ENCODE assay signal across 8 cellular contexts in genomic region chr9:129140397-129141065, GRCh38. TPM values are rescaled to one million over a fixed set of nuclear protein-coding genes. Genes with fewer than 3 reads are reported as not detected.
DNase-seq lines count a peak whose midpoint lies in the region; ATAC-seq, FAIRE-seq and TF ChIP-seq lines count a peak whose summit lies in the region.

No MANE protein-coding gene starts in this region.

- H3K36me3 ChIP-seq in BLaER1 (peaks cover 57% of the 10 kb centered on the region), SJSA1 (peaks cover 54% of the 10 kb centered on the region), HepG2 (replicated peaks in 1 of 2; ENCODE audit: control insufficient read depth in 1 of 2, insufficient read depth in 2 of 2, low read length in 2 of 2) (peaks cover 11 to 52% of the 10 kb centered on the region in 2 experiments), stomach (peaks cover 27 to 59% (median 45%) of the 10 kb centered on the region in 4 donors)

- H3K9me3 ChIP-seq in BLaER1: no peaks in the 10 kb centered on the region
- no peaks in the 10 kb centered on the region for H3K9me3 ChIP-seq in SJSA1 (replicated peaks)
- H3K9me3 ChIP-seq in HepG2 (ENCODE audit: low read length): no peaks in the 10 kb centered on the region
- no peaks in the 10 kb centered on the region for H3K9me3 ChIP-seq in stomach

- H2AFZ ChIP-seq in HepG2 (ENCODE audit: low read length): no peak overlapping the region

- peak overlapping the region; percentile 98 for H3K9ac ChIP-seq in BLaER1
- H3K9ac ChIP-seq in HepG2 (ENCODE audit: insufficient read depth, low read depth, low read length): peak overlapping the region; percentile 96

- TF ChIP-seq CTCF in chondrocyte (IDR thresholded peaks at IDR 0.05): no peak
- TF ChIP-seq CTCF in HepG2 (CRISPR knock-in tag; IDR thresholded peaks at IDR 0.05): no peak
- TF ChIP-seq CTCF in stomach (IDR thresholded peaks at IDR 0.05): no peak

- peak overlapping the region; percentile 56 for H3K4me3 ChIP-seq in BLaER1
- peak overlapping the region; percentile 29 for H3K4me3 ChIP-seq in SJSA1
- peak overlapping the region; percentile 57 to 75 (median 67) for H3K4me3 ChIP-seq in HepG2 (replicated peaks in 1 of 3; ENCODE audit: insufficient read depth in 1 of 3, low read depth in 2 of 3, low read length in 3 of 3)
- H3K4me3 ChIP-seq in stomach: peak overlapping the region; percentile 38 to 46 (median 44)

- H4K20me1 ChIP-seq in BLaER1 (no peaks in the 10 kb centered on the region), HepG2 (ENCODE audit: insufficient read depth, low read length) (no peaks in the 10 kb centered on the region)

- no peaks in the 10 kb centered on the region for H3K9me3 Mint-ChIP-seq in chondrocyte (ENCODE audit: low read depth)

- H3K27ac ChIP-seq in BLaER1: peak overlapping the region; percentile 100
- peak overlapping the region; percentile 99 for H3K27ac ChIP-seq in SJSA1
- H3K27ac ChIP-seq in HepG2 (ENCODE audit: extremely low read length, insufficient read depth, low read length): peak overlapping the region; percentile 98
- peak overlapping the region; percentile 98 to 100 (median 98) for H3K27ac ChIP-seq in stomach

- intact Hi-C loops in HepG2 (cut with micrococcal nuclease; ENCODE audit: unreplicated experiment) (loop anchor here (5.0 kb wide), 1 partner anchor 37 kb away; the partner anchor contains the start of gene IER5L), stomach (cut with DNase I; ENCODE audit: low total_unique reads) (no loop called here)

- FAIRE-seq in HepG2 (lab: Jason Lieb, UNC): no peak

- no peak for TF ChIP-seq RAD21 in HepG2 (CRISPR knock-in tag; IDR thresholded peaks at IDR 0.05)

- peak overlapping the region; percentile 100 for H3K27ac Mint-ChIP-seq in chondrocyte (ENCODE audit: unreplicated experiment)

- TF ChIP-seq EP300 in HepG2 (IDR thresholded peaks at IDR 0.05; ENCODE audit: low read depth in 2 of 2, low read length in 2 of 2): no peak
- TF ChIP-seq EP300 in HepG2 (CRISPR knock-in tag; IDR thresholded peaks at IDR 0.05; ENCODE audit: borderline replicate concordance): no peak
- TF ChIP-seq EP300 in stomach (IDR thresholded peaks at IDR 0.05): no peak

- peaks cover 6% of the 10 kb centered on the region for H3K79me2 ChIP-seq in HepG2 (ENCODE audit: insufficient read depth, low read length)

- no peaks in the 10 kb centered on the region for H3K27me3 Mint-ChIP-seq in chondrocyte (ENCODE audit: low read depth)

- no peaks in the 10 kb centered on the region for H3K27me3 ChIP-seq in BLaER1
- no peaks in the 10 kb centered on the region for H3K27me3 ChIP-seq in SJSA1 (replicated peaks)
- H3K27me3 ChIP-seq in HepG2 (ENCODE audit: control insufficient read depth in 1 of 2, insufficient read depth in 2 of 2, low read length in 2 of 2): no peaks in the 10 kb centered on the region
- no peaks in the 10 kb centered on the region for H3K27me3 ChIP-seq in stomach

- in situ Hi-C loops in HepG2 (cut with HindIII; ENCODE audit: extremely low pct_ligation_motif_present, low pct_unique_long_range_greater_than_20kb): loop anchor here (5.0 kb wide), 2 partner anchors 37 to 482 kb away; partner anchors contain the start of genes C9orf50 and IER5L

- DNase-seq in SJSA1 (ENCODE audit: low read depth in 1 of 2, low spot score in 2 of 2): no peak
- no peak for DNase-seq in chondrocyte (ENCODE audit: low spot score)
- peak; percentile 56 for DNase-seq in HepG2 (ENCODE audit: low spot score)
- peak; percentile 73 for DNase-seq in stomach
- no peak for DNase-seq in NOMO-1 treated with DMSO at 0.1 percent for 48 hours (lab: John Stamatoyannopoulos, UW; ENCODE audit: unreplicated experiment)

- peak overlapping the region; percentile 72 for H3K4me3 Mint-ChIP-seq in chondrocyte (ENCODE audit: unreplicated experiment)

- H3K4me1 ChIP-seq in BLaER1 (peaks cover 68% of the 10 kb centered on the region), SJSA1 (replicated peaks) (peaks cover 64% of the 10 kb centered on the region), HepG2 (ENCODE audit: insufficient read depth, low read length) (peaks cover 56% of the 10 kb centered on the region), stomach (peaks cover 70 to 84% (median 71%) of the 10 kb centered on the region in 4 donors)

- 44% methylated on average over 5 of the region's 8 CpGs for WGBS in HepG2 (ENCODE audit: low lambda C conversion rate)
- 4 to 10% (median 9%) methylated on average over 7 to 8 of the region's 8 CpGs for WGBS in stomach, 5 donors

- peaks cover 80% of the 10 kb centered on the region for H3K4me1 Mint-ChIP-seq in chondrocyte (ENCODE audit: low read depth)

- H3K4me2 ChIP-seq in BLaER1 (peak overlapping the region; percentile 95), HepG2 (ENCODE audit: low read depth, low read length) (peak overlapping the region; percentile 97)

- CTCF ChIA-PET in HepG2 (lab: Yijun Ruan, JAX; ENCODE audit: low intra/inter-chr PET ratio, low total read pairs): interaction anchor here (1.9 to 2.1 kb wide), 2 partner anchors 471 to 484 kb away, joined by 13 to 17 read pairs; no protein-coding TSS in a partner anchor

- H3K36me3 Mint-ChIP-seq in chondrocyte (ENCODE audit: low read depth): peaks cover 7% of the 10 kb centered on the region

- POLR2A ChIA-PET in HepG2 (lab: Yijun Ruan, JAX): interaction anchor here (0.7 to 3.5 kb wide), 32 partner anchors 9 to 485 kb away, joined by 3 to 55 read pairs (median 6); partner anchors contain the start of genes CRAT, IER5L, NTMT1 and PTPA

- BruUV-seq in HepG2 (replicated peaks; lab: Mats Ljungman, UMichigan): TSS peak; percentile 70

- peak; percentile 17 for ATAC-seq in GM18907 (IDR thresholded peaks at IDR 0.05; ENCODE audit: unreplicated experiment)
- peak; percentile 23 for ATAC-seq in HG03442 (IDR thresholded peaks at IDR 0.05; ENCODE audit: unreplicated experiment)
- ATAC-seq in HepG2: peak; percentile 57

- TF ChIP-seq POLR2A in HepG2 (IDR thresholded peaks at IDR 0.05; ENCODE audit: insufficient read depth in 1 of 2, low read depth in 2 of 2, low read length in 2 of 2): peak in 1 of 2 experiments; percentile 59; a peak in 2 of 4 replicates
- no peak for TF ChIP-seq POLR2A in stomach (IDR thresholded peaks at IDR 0.05)

RNA-seq across cellular contexts. Expression of gene PTPA, which starts 29.3 kb away (rescaled TPM):
- 80.7 and 93.3 TPM in 2 replicates for total RNA-seq in SJSA1 (2014; rRNA removed; shearing (Covaris generic))
- total RNA-seq in chondrocyte (133 to 143 TPM (median 143 TPM) in 3 replicates), HepG2 (2016; rRNA removed; fragmentation: Illumina TruSeq; extraction: Trizol) (105 and 109 TPM in 2 replicates), stomach (100 to 1,000 TPM in 1 of 5 donors, 10 to 100 TPM in 4; 12.3 to 118 (median 48.8) TPM)
- total RNA-seq in HepG2 (2016; cell fraction: cytosol; rRNA removed; fragmentation: Illumina TruSeq; extraction: Trizol; ENCODE audit: low read depth): 13.7 and 14.3 TPM in 2 replicates
- 107 and 108 TPM in 2 replicates for total RNA-seq in HepG2 (2016; cell fraction: insoluble cytoplasmic fraction; rRNA removed; fragmentation: Illumina TruSeq; extraction: Trizol)
- total RNA-seq in HepG2 (2016; cell fraction: membrane; rRNA removed; fragmentation: Illumina TruSeq; extraction: Trizol): 42.5 and 49.9 TPM in 2 replicates
- 57.5 and 66.5 TPM in 2 replicates for total RNA-seq in HepG2 (2016; cell fraction: nucleus; rRNA removed; fragmentation: Illumina TruSeq; extraction: Trizol)
- polyA plus RNA-seq in HepG2 (2011; rRNA removed) (79.3 and 86.0 TPM in 2 replicates), stomach (100 to 1,000 TPM in 1 of 3 donors, 10 to 100 TPM in 2; 69.2 to 111 (median 77.9) TPM)
- 78.6 and 93.8 TPM in 2 replicates for polyA plus RNA-seq in HepG2 (2011; cell fraction: cytosol; rRNA removed)
- 64.7 and 73.4 TPM in 2 replicates for polyA plus RNA-seq in HepG2 (2011; cell fraction: nucleus; rRNA removed)
- polyA plus RNA-seq in HepG2 (2012): 58.7 and 58.8 TPM in 2 replicates
- polyA plus RNA-seq in HepG2 (2016; cell fraction: cytosol; fragmentation: Illumina TruSeq; extraction: Trizol; ENCODE audit: low read depth): 12.7 and 14.2 TPM in 2 replicates
- polyA plus RNA-seq in HepG2 (2016; cell fraction: insoluble cytoplasmic fraction; fragmentation: Illumina TruSeq; extraction: Trizol; ENCODE audit: low read depth): 95.6 and 101 TPM in 2 replicates
- polyA plus RNA-seq in HepG2 (2016; cell fraction: membrane; fragmentation: Illumina TruSeq; extraction: Trizol; ENCODE audit: low read depth): 35.2 and 36.7 TPM in 2 replicates
- 80.4 and 88.7 TPM in 2 replicates for polyA plus RNA-seq in HepG2 (2016; cell fraction: nucleus; fragmentation: Illumina TruSeq; extraction: Trizol; ENCODE audit: insufficient read depth, low read depth)
- polyA minus RNA-seq in HepG2 (2011; rRNA and poly(A)+ RNA removed; ENCODE audit: low replicate concordance): 104 and 215 TPM in 2 replicates
- 57.5 and 58.2 TPM in 2 replicates for polyA minus RNA-seq in HepG2 (2011; cell fraction: cytosol; rRNA and poly(A)+ RNA removed)
- polyA minus RNA-seq in HepG2 (2011; cell fraction: nucleus; rRNA and poly(A)+ RNA removed): 32.4 and 34.9 TPM in 2 replicates

RNA-seq across cellular contexts. Expression of gene CRAT, which starts 29.9 kb away (rescaled TPM):
- 8.9 and 20.3 TPM in 2 replicates for total RNA-seq in SJSA1 (2014; rRNA removed; shearing (Covaris generic))
- total RNA-seq in chondrocyte (43.9 to 49.0 TPM (median 45.2 TPM) in 3 replicates), HepG2 (2016; rRNA removed; fragmentation: Illumina TruSeq; extraction: Trizol) (26.6 and 29.3 TPM in 2 replicates), stomach (10 to 100 TPM; 13.0 to 92.2 (median 49.6) TPM)
- total RNA-seq in HepG2 (2016; cell fraction: cytosol; rRNA removed; fragmentation: Illumina TruSeq; extraction: Trizol; ENCODE audit: low read depth): 13.7 and 20.3 TPM in 2 replicates
- total RNA-seq in HepG2 (2016; cell fraction: insoluble cytoplasmic fraction; rRNA removed; fragmentation: Illumina TruSeq; extraction: Trizol): 24.5 and 28.0 TPM in 2 replicates
- 27.1 and 32.0 TPM in 2 replicates for total RNA-seq in HepG2 (2016; cell fraction: membrane; rRNA removed; fragmentation: Illumina TruSeq; extraction: Trizol)
- total RNA-seq in HepG2 (2016; cell fraction: nucleus; rRNA removed; fragmentation: Illumina TruSeq; extraction: Trizol): 17.6 and 18.1 TPM in 2 replicates
- polyA plus RNA-seq in HepG2 (2011; rRNA removed) (26.1 and 31.1 TPM in 2 replicates), stomach (10 to 100 TPM; 25.8 to 28.5 (median 28.1) TPM)
- 21.4 and 24.4 TPM in 2 replicates for polyA plus RNA-seq in HepG2 (2011; cell fraction: cytosol; rRNA removed)
- polyA plus RNA-seq in HepG2 (2011; cell fraction: nucleus; rRNA removed): 62.4 and 63.9 TPM in 2 replicates
- 32.3 and 32.7 TPM in 2 replicates for polyA plus RNA-seq in HepG2 (2012)
- polyA plus RNA-seq in HepG2 (2016; cell fraction: cytosol; fragmentation: Illumina TruSeq; extraction: Trizol; ENCODE audit: low read depth): 18.5 and 23.3 TPM in 2 replicates
- polyA plus RNA-seq in HepG2 (2016; cell fraction: insoluble cytoplasmic fraction; fragmentation: Illumina TruSeq; extraction: Trizol; ENCODE audit: low read depth): 27.2 and 34.4 TPM in 2 replicates
- 26.8 and 32.7 TPM in 2 replicates for polyA plus RNA-seq in HepG2 (2016; cell fraction: membrane; fragmentation: Illumina TruSeq; extraction: Trizol; ENCODE audit: low read depth)
- polyA plus RNA-seq in HepG2 (2016; cell fraction: nucleus; fragmentation: Illumina TruSeq; extraction: Trizol; ENCODE audit: insufficient read depth, low read depth): 29.5 and 29.9 TPM in 2 replicates
- polyA minus RNA-seq in HepG2 (2011; rRNA and poly(A)+ RNA removed; ENCODE audit: low replicate concordance): 7.1 and 60.6 TPM in 2 replicates
- 24.5 and 25.6 TPM in 2 replicates for polyA minus RNA-seq in HepG2 (2011; cell fraction: cytosol; rRNA and poly(A)+ RNA removed)
- polyA minus RNA-seq in HepG2 (2011; cell fraction: nucleus; rRNA and poly(A)+ RNA removed): 11.7 and 16.0 TPM in 2 replicates

RNA-seq across cellular contexts. Expression of gene IER5L, which starts 37.5 kb away (rescaled TPM):
- 6.7 and 8.8 TPM in 2 replicates for total RNA-seq in SJSA1 (2014; rRNA removed; shearing (Covaris generic))
- total RNA-seq in chondrocyte (37.2 to 56.5 TPM (median 38.6 TPM) in 3 replicates), HepG2 (2016; rRNA removed; fragmentation: Illumina TruSeq; extraction: Trizol) (2.5 and 3.3 TPM in 2 replicates), stomach (10 to 100 TPM in 1 of 5 donors, 1 to 10 TPM in 4; 2.6 to 30.4 (median 4.5) TPM)
- total RNA-seq in HepG2 (2016; cell fraction: cytosol; rRNA removed; fragmentation: Illumina TruSeq; extraction: Trizol; ENCODE audit: low read depth): 2.4 and 2.5 TPM in 2 replicates
- 2.6 and 3.2 TPM in 2 replicates for total RNA-seq in HepG2 (2016; cell fraction: insoluble cytoplasmic fraction; rRNA removed; fragmentation: Illumina TruSeq; extraction: Trizol)
- total RNA-seq in HepG2 (2016; cell fraction: membrane; rRNA removed; fragmentation: Illumina TruSeq; extraction: Trizol): 2.0 and 2.7 TPM in 2 replicates
- total RNA-seq in HepG2 (2016; cell fraction: nucleus; rRNA removed; fragmentation: Illumina TruSeq; extraction: Trizol): 0.84 and 1.2 TPM in 2 replicates
- polyA plus RNA-seq in HepG2 (2011; rRNA removed) (1.8 and 3.6 TPM in 2 replicates), stomach (10 to 100 TPM in 2 of 3 donors, 1 to 10 TPM in 1; 7.2 to 25.1 (median 17.0) TPM)
- 2.1 and 3.1 TPM in 2 replicates for polyA plus RNA-seq in HepG2 (2011; cell fraction: cytosol; rRNA removed)
- 4.4 and 4.5 TPM in 2 replicates for polyA plus RNA-seq in HepG2 (2011; cell fraction: nucleus; rRNA removed)
- 1.5 and 2.6 TPM in 2 replicates for polyA plus RNA-seq in HepG2 (2012)
- polyA plus RNA-seq in HepG2 (2016; cell fraction: cytosol; fragmentation: Illumina TruSeq; extraction: Trizol; ENCODE audit: low read depth): 0.59 and 0.61 TPM in 2 replicates
- 2.2 and 2.5 TPM in 2 replicates for polyA plus RNA-seq in HepG2 (2016; cell fraction: insoluble cytoplasmic fraction; fragmentation: Illumina TruSeq; extraction: Trizol; ENCODE audit: low read depth)
- 0.52 and 0.74 TPM in 2 replicates for polyA plus RNA-seq in HepG2 (2016; cell fraction: membrane; fragmentation: Illumina TruSeq; extraction: Trizol; ENCODE audit: low read depth)
- polyA plus RNA-seq in HepG2 (2016; cell fraction: nucleus; fragmentation: Illumina TruSeq; extraction: Trizol; ENCODE audit: insufficient read depth, low read depth): 1.3 and 2.1 TPM in 2 replicates
- 5.5 and 12.0 TPM in 2 replicates for polyA minus RNA-seq in HepG2 (2011; rRNA and poly(A)+ RNA removed; ENCODE audit: low replicate concordance)
- polyA minus RNA-seq in HepG2 (2011; cell fraction: cytosol; rRNA and poly(A)+ RNA removed): 5.6 and 6.2 TPM in 2 replicates
- polyA minus RNA-seq in HepG2 (2011; cell fraction: nucleus; rRNA and poly(A)+ RNA removed): 1.2 and 1.9 TPM in 2 replicates

RNA-seq across cellular contexts. Expression of gene DOLPP1, which starts 59.6 kb away (rescaled TPM):
- total RNA-seq in SJSA1 (2014; rRNA removed; shearing (Covaris generic)): 24.4 and 31.5 TPM in 2 replicates
- total RNA-seq in chondrocyte (12.3 to 22.5 TPM (median 16.4 TPM) in 3 replicates), HepG2 (2016; rRNA removed; fragmentation: Illumina TruSeq; extraction: Trizol) (15.1 and 34.1 TPM in 2 replicates), stomach (10 to 100 TPM in 4 of 5 donors, 1 to 10 TPM in 1; 5.5 to 84.0 (median 17.4) TPM)
- total RNA-seq in HepG2 (2016; cell fraction: cytosol; rRNA removed; fragmentation: Illumina TruSeq; extraction: Trizol; ENCODE audit: low read depth): 4.4 and 4.8 TPM in 2 replicates
- 14.3 and 33.9 TPM in 2 replicates for total RNA-seq in HepG2 (2016; cell fraction: insoluble cytoplasmic fraction; rRNA removed; fragmentation: Illumina TruSeq; extraction: Trizol)
- 11.5 and 12.2 TPM in 2 replicates for total RNA-seq in HepG2 (2016; cell fraction: membrane; rRNA removed; fragmentation: Illumina TruSeq; extraction: Trizol)
- total RNA-seq in HepG2 (2016; cell fraction: nucleus; rRNA removed; fragmentation: Illumina TruSeq; extraction: Trizol): 27.9 and 34.5 TPM in 2 replicates
- polyA plus RNA-seq in HepG2 (2011; rRNA removed) (20.9 and 21.0 TPM in 2 replicates), stomach (10 to 100 TPM in 1 of 3 donors, 1 to 10 TPM in 2; 3.4 to 11.4 (median 8.3) TPM)
- 18.4 and 24.7 TPM in 2 replicates for polyA plus RNA-seq in HepG2 (2011; cell fraction: cytosol; rRNA removed)
- polyA plus RNA-seq in HepG2 (2011; cell fraction: nucleus; rRNA removed): 17.8 and 22.4 TPM in 2 replicates
- 7.5 and 9.0 TPM in 2 replicates for polyA plus RNA-seq in HepG2 (2012)
- polyA plus RNA-seq in HepG2 (2016; cell fraction: cytosol; fragmentation: Illumina TruSeq; extraction: Trizol; ENCODE audit: low read depth): 3.5 and 3.7 TPM in 2 replicates
- polyA plus RNA-seq in HepG2 (2016; cell fraction: insoluble cytoplasmic fraction; fragmentation: Illumina TruSeq; extraction: Trizol; ENCODE audit: low read depth): 15.8 and 16.0 TPM in 2 replicates
- polyA plus RNA-seq in HepG2 (2016; cell fraction: membrane; fragmentation: Illumina TruSeq; extraction: Trizol; ENCODE audit: low read depth): 6.2 and 7.2 TPM in 2 replicates
- 48.2 and 51.4 TPM in 2 replicates for polyA plus RNA-seq in HepG2 (2016; cell fraction: nucleus; fragmentation: Illumina TruSeq; extraction: Trizol; ENCODE audit: insufficient read depth, low read depth)
- 31.9 and 42.4 TPM in 2 replicates for polyA minus RNA-seq in HepG2 (2011; rRNA and poly(A)+ RNA removed; ENCODE audit: low replicate concordance)
- polyA minus RNA-seq in HepG2 (2011; cell fraction: cytosol; rRNA and poly(A)+ RNA removed): 9.3 and 12.5 TPM in 2 replicates
- 4.4 and 6.6 TPM in 2 replicates for polyA minus RNA-seq in HepG2 (2011; cell fraction: nucleus; rRNA and poly(A)+ RNA removed)

Comparison
In these comparisons a context has a peak if more than half of its experiments do, and no peak if none do; other contexts are left out.
1. DNase-seq: peak in HepG2 (single experiment) and stomach (single experiment); none in SJSA1 (0 of 2), chondrocyte (single experiment) and NOMO-1 treated with DMSO at 0.1 percent for 48 hours (single experiment).
2. Peak in every context shown above with its lines, with median percentiles within 50 percentile points of each other: H3K27ac ChIP-seq, H3K4me3 ChIP-seq and ATAC-seq.